In genomic region chr4:152220201-152220666, GRCh38 we compare ENCODE assay signal across 11 cellular contexts.
A peak's percentile ranks its signal among the peaks of the same experiment; 100 is the strongest.
DNase-seq lines count a peak whose midpoint lies in the region; ATAC-seq and TF ChIP-seq lines count a peak whose summit lies in the region.
"Had no signal": no experiment of that assay in that cellular context is flagged by ENCODE, and none has a peak within 500 bp of the region (broad histone marks: within the 10 kb centered on the region; RNA-seq: fewer than 3 reads in every experiment).

No MANE protein-coding gene starts in this region.

- H4K20me1 ChIP-seq in SK-N-SH (ENCODE audit: insufficient read depth): no peaks in the 10 kb centered on the region

- no peaks in the 10 kb centered on the region for H3K9me2 ChIP-seq in SK-N-SH

- TF ChIP-seq RAD21 in SK-N-SH (IDR thresholded peaks at IDR 0.05; ENCODE audit: low read length): no peak

- no peak overlapping the region for H3K4me3 Mint-ChIP-seq in mesothelial cell of epicardium

- TF ChIP-seq CTCF in SK-N-SH (IDR thresholded peaks at IDR 0.05): no peak
- TF ChIP-seq CTCF in mesothelial cell of epicardium (IDR thresholded peaks at IDR 0.05; ENCODE audit: unreplicated experiment): no peak

- 61% methylated on average over 2 of the region's 2 CpGs for WGBS in SK-N-SH (ENCODE audit: low lambda C conversion rate)

- H3K27me3 Mint-ChIP-seq in mesothelial cell of epicardium (ENCODE audit: low read depth): no peaks in the 10 kb centered on the region

- H3K4me3 ChIP-seq in SK-N-SH (ENCODE audit: low read depth in 2 of 2, low read length in 1 of 2): no peak overlapping the region
- H3K4me3 ChIP-seq: dorsolateral prefrontal cortex had no signal

- peaks cover 13% of the 10 kb centered on the region for H3K4me1 Mint-ChIP-seq in mesothelial cell of epicardium

- H3K79me2 ChIP-seq in SK-N-SH (ENCODE audit: insufficient read depth): no peaks in the 10 kb centered on the region

- H3K27me3 ChIP-seq in SK-N-SH (ENCODE audit: insufficient read depth): no peaks in the 10 kb centered on the region
- H3K27me3 ChIP-seq: dorsolateral prefrontal cortex had no signal

- no peak overlapping the region for H2AFZ ChIP-seq in SK-N-SH (ENCODE audit: low read depth)

- H3K4me2 ChIP-seq in SK-N-SH: no peak overlapping the region

- peaks cover 3% of the 10 kb centered on the region for H3K36me3 Mint-ChIP-seq in mesothelial cell of epicardium

- DNase-seq in Daoy (ENCODE audit: low read depth) (peak; percentile 15), SK-N-SH (no peak), NK-92 (lab: John Stamatoyannopoulos, UW; ENCODE audit: unreplicated experiment) (no peak), cerebellum (ENCODE audit: low spot score) (no peak), mesothelial cell of epicardium (ENCODE audit: low spot score in 2 of 2, unreplicated experiment in 2 of 2) (no peak)
- DNase-seq: Calu3, dorsolateral prefrontal cortex, posterior cingulate gyrus had no signal

- CTCF ChIA-PET in SK-N-SH (lab: Yijun Ruan, JAX): interaction anchor here (0.6 to 1.2 kb wide), 3 partner anchors 11 to 43 kb away, joined by 3 read pairs; no protein-coding TSS in a partner anchor

- H3K36me3 ChIP-seq in SK-N-SH (replicated peaks in 1 of 2; ENCODE audit: control insufficient read depth in 1 of 2, insufficient read depth in 2 of 2, low read length in 1 of 2): no peaks in the 10 kb centered on the region

- no peaks in the 10 kb centered on the region; a peak in 1 of 4 replicates for H3K4me1 ChIP-seq in SK-N-SH (ENCODE audit: control insufficient read depth in 1 of 2, insufficient read depth in 2 of 2, low read depth in 1 of 2, low read length in 1 of 2)

- TF ChIP-seq EP300 in SK-N-SH (IDR thresholded peaks at IDR 0.05; ENCODE audit: borderline replicate concordance in 1 of 2, low read depth in 1 of 2, low read length in 1 of 2): no peak

- no peaks in the 10 kb centered on the region for H3K9me3 ChIP-seq in SK-N-SH

- POLR2A ChIA-PET in SK-N-SH (lab: Yijun Ruan, JAX): no interaction called here

- H3K27ac ChIP-seq in SK-N-SH (ENCODE audit: low read depth in 2 of 2, low read length in 1 of 2): no peak overlapping the region

- H3K9me3 Mint-ChIP-seq in mesothelial cell of epicardium: peaks cover 8% of the 10 kb centered on the region

- no peaks in the 10 kb centered on the region for H3F3A ChIP-seq in SK-N-SH (replicated peaks; ENCODE audit: insufficient read depth)

- ATAC-seq in GM19395 (IDR thresholded peaks at IDR 0.05; ENCODE audit: unreplicated experiment) (peak; percentile 69), HG03342 (IDR thresholded peaks at IDR 0.05; ENCODE audit: unreplicated experiment) (peak; percentile 72), esophagus mucosa (peak; percentile 73)

- H3K9ac ChIP-seq in SK-N-SH: no peak overlapping the region

- no peak overlapping the region for H3K27ac Mint-ChIP-seq in mesothelial cell of epicardium

TF ChIP-seq in SK-N-SH, 30 proteins besides CTCF, POLR2A, EP300 and RAD21:
- TF ChIP-seq TCF12 (IDR thresholded peaks at IDR 0.05): no peak
- TF ChIP-seq, protein P1, sequence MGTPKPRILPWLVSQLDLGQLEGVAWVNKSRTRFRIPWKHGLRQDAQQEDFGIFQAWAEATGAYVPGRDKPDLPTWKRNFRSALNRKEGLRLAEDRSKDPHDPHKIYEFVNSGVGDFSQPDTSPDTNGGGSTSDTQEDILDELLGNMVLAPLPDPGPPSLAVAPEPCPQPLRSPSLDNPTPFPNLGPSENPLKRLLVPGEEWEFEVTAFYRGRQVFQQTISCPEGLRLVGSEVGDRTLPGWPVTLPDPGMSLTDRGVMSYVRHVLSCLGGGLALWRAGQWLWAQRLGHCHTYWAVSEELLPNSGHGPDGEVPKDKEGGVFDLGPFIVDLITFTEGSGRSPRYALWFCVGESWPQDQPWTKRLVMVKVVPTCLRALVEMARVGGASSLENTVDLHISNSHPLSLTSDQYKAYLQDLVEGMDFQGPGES (IDR thresholded peaks at IDR 0.05; ENCODE audit: low read depth, low read length): no peak
